In the genomic region with DNA sequence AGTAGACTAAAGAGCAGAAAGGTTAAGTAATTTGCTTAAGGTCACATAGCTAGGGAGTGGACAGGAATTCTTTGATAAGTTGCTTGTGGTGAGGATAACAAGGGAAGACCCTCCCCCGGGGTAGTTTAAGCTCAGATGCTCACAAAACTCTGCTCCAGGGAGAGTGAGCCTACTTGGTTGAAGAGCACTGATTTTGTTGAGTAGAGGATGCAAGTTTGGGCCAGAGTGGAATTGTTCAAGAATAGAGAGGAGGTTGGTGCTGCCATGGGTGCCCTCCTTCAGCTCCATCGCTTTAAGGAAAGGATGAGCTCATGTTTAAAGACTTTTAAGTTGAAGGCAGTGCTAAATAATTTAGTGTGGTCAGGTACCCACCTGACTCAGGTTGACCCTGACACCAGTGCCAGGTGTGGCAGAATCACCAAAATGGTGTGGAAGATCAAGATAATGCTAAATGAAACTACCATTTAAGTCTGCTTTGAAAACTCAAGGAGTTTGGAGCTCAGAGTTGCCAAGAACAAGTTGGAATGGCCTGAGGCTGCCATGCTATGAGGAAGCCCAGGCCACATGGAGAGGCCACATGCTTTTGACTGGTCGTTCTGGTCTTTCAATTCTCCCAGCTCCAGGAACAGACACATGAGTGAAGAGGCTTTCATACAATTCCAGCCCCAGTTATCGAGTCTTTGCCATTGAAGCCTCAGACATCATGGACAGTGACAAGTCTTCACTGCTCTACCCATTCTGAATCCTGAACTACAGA, we compare ENCODE assay signal across 38 cellular contexts. TPM values are rescaled to one million over a fixed set of nuclear protein-coding genes. Genes with fewer than 3 reads are reported as not detected.
"Had no signal": no experiment of that assay in that cellular context is flagged by ENCODE, and none has a peak within 500 bp of the region (broad histone marks: within the 10 kb centered on the region; RNA-seq: fewer than 3 reads in every experiment).

No MANE protein-coding gene starts in this region.

- DNase-seq: activated B cell treated with CpG ODN at 0.5 μM for 24 hours; activated CD4-positive, alpha-beta memory T cell treated with anti-CD3 and anti-CD28 coated beads for 36 hours; activated CD4-positive, alpha-beta T cell treated with anti-CD3 and anti-CD28 coated beads for 4 hours; activated CD4-positive, alpha-beta T cell treated with anti-CD3 and anti-CD28 coated beads, Interleukin-2, amount 10 ng/mL, durations not matched to agents 24 days and 14 days; activated CD4-positive, alpha-beta T cell treated with anti-CD3 and anti-CD28 coated beads, Interleukin-2, amount 50 U/mL, for 1 hour; activated CD4-positive, alpha-beta T cell treated with anti-CD3 and anti-CD28 coated beads, Interleukin-2, amount 50 U/mL, for 4 hours; activated CD4-positive, CD25-positive, alpha-beta regulatory T cell treated with anti-CD3 and anti-CD28 coated beads, Interleukin-2, amount 50 U/mL, for 72 hours; activated CD8-positive, alpha-beta memory T cell treated with anti-CD3 and anti-CD28 coated beads, Interleukin-2, amount 50 U/mL, for 4 hours; activated CD8-positive, alpha-beta T cell treated with anti-CD3 and anti-CD28 coated beads for 36 hours; activated effector memory CD4-positive, alpha-beta T cell treated with anti-CD3 and anti-CD28 coated beads, Interleukin-2, amount 50 U/mL, for 16 hours; activated gamma-delta T cell treated with Interleukin-2 at 50 U/mL for 16 hours; activated naive CD4-positive, alpha-beta T cell; activated naive CD4-positive, alpha-beta T cell treated with anti-CD3 and anti-CD28 coated beads for 36 hours; activated naive CD4-positive, alpha-beta T cell treated with anti-CD3 and anti-CD28 coated beads, Interleukin-2, amount 50 U/mL, for 16 hours; activated naive CD8-positive, alpha-beta T cell treated with anti-CD3 and anti-CD28 coated beads for 36 hours; activated T-cell treated with anti-CD3 and anti-CD28 coated beads for 4 hours; activated T-cell treated with anti-CD3 and anti-CD28 coated beads, Interleukin-2, amount 50 U/mL, for 1 hour; activated T-cell treated with anti-CD3 and anti-CD28 coated beads, Interleukin-2, amount 50 U/mL, for 4 hours; activated T-cell treated with anti-CD3 and anti-CD28 coated beads, Interleukin-2, amount 50 U/mL, for 72 hours; adrenal gland; amniotic stem cell; aorta; body of pancreas; brain microvascular endothelial cell; central memory CD4-positive, alpha-beta T cell; T-helper 2 cell; T-helper 9 cell had no signal

- H3K9me3 ChIP-seq: adrenal gland had no signal

- H3K27me3 ChIP-seq: body of pancreas, brain microvascular endothelial cell had no signal

- FAIRE-seq: astrocyte, colon, TTC549 had no signal

- H3K27ac Mint-ChIP-seq: activated B cell treated with CpG ODN at 0.5 μM for 24 hours; activated CD4-positive, alpha-beta memory T cell treated with anti-CD3 and anti-CD28 coated beads for 36 hours; activated CD4-positive, alpha-beta T cell treated with anti-CD3 and anti-CD28 coated beads, Interleukin-2, amount 10 ng/mL, durations not matched to agents 24 days and 14 days; activated CD8-positive, alpha-beta T cell treated with anti-CD3 and anti-CD28 coated beads for 36 hours; activated naive CD4-positive, alpha-beta T cell treated with anti-CD3 and anti-CD28 coated beads for 36 hours; activated naive CD4-positive, alpha-beta T cell treated with anti-CD3 and anti-CD28 coated beads, Interleukin-2, amount 50 U/mL, for 72 hours; activated naive CD8-positive, alpha-beta T cell treated with anti-CD3 and anti-CD28 coated beads for 36 hours; activated T-cell treated with anti-CD3 and anti-CD28 coated beads, Interleukin-2, amount 50 U/mL, for 72 hours; activated T-helper 1 cell treated with anti-CD3 and anti-CD28 coated beads, Interleukin-12 subunit alpha, Interleukin-12 subunit beta, Interleukin-2, Interleukin-4 antibody, amounts not matched to agents 30 ng/mL and 10 ng/mL and 1 ng/mL, durations not matched to agents 14 hours and 24 hours and 36 hours; activated T-helper 17 cell treated with anti-CD3 and anti-CD28 coated beads, Interleukin-2, amount 50 U/mL, for 72 hours; T-helper 2 cell treated with Interferon-gamma antibody and Interleukin-4, amounts not matched to agents 5 μg/mL and 100 μg/mL, for 36 hours had no signal

- ATAC-seq: activated CD8-positive, alpha-beta T cell treated with anti-CD3 and anti-CD28 coated beads for 36 hours; activated naive CD4-positive, alpha-beta T cell treated with anti-CD3 and anti-CD28 coated beads, Interleukin-2, amount 50 U/mL, for 72 hours; activated T-cell treated with anti-CD3 and anti-CD28 coated beads, Interleukin-2, amount 50 U/mL, for 4 hours; activated T-cell treated with anti-CD3 and anti-CD28 coated beads, Interleukin-2, amount 50 U/mL, for 72 hours; activated T-helper 17 cell treated with anti-CD3 and anti-CD28 coated beads, Interleukin-2, amount 50 U/mL, for 72 hours; body of pancreas had no signal

- H3K36me3 ChIP-seq: adrenal gland, brain microvascular endothelial cell, breast epithelium had no signal

- H3K4me3 Mint-ChIP-seq: activated B cell treated with CpG ODN at 0.5 μM for 24 hours; activated CD4-positive, alpha-beta memory T cell treated with anti-CD3 and anti-CD28 coated beads for 36 hours; activated CD4-positive, alpha-beta T cell treated with anti-CD3 and anti-CD28 coated beads, Interleukin-2, amount 10 ng/mL, durations not matched to agents 24 days and 14 days; activated CD8-positive, alpha-beta T cell treated with anti-CD3 and anti-CD28 coated beads for 36 hours; activated naive CD4-positive, alpha-beta T cell treated with anti-CD3 and anti-CD28 coated beads for 36 hours; activated naive CD8-positive, alpha-beta T cell treated with anti-CD3 and anti-CD28 coated beads for 36 hours; activated T-cell treated with anti-CD3 and anti-CD28 coated beads, Interleukin-2, amount 50 U/mL, for 4 hours; activated T-cell treated with anti-CD3 and anti-CD28 coated beads, Interleukin-2, amount 50 U/mL, for 72 hours; activated T-helper 1 cell treated with anti-CD3 and anti-CD28 coated beads, Interleukin-12 subunit alpha, Interleukin-12 subunit beta, Interleukin-2, Interleukin-4 antibody, amounts not matched to agents 30 ng/mL and 10 ng/mL and 1 ng/mL, durations not matched to agents 14 hours and 24 hours and 36 hours; activated T-helper 17 cell treated with anti-CD3 and anti-CD28 coated beads, Interleukin-2, amount 50 U/mL, for 72 hours; T-helper 2 cell treated with Interferon-gamma antibody and Interleukin-4, amounts not matched to agents 5 μg/mL and 100 μg/mL, for 36 hours had no signal

- H3K4me1 Mint-ChIP-seq: activated B cell treated with CpG ODN at 0.5 μM for 24 hours; activated CD4-positive, alpha-beta T cell treated with anti-CD3 and anti-CD28 coated beads, Interleukin-2, amount 10 ng/mL, durations not matched to agents 24 days and 14 days; activated naive CD8-positive, alpha-beta T cell treated with anti-CD3 and anti-CD28 coated beads for 36 hours; activated T-helper 17 cell treated with anti-CD3 and anti-CD28 coated beads, Interleukin-2, amount 50 U/mL, for 72 hours had no signal

- H3K4me1 ChIP-seq: adrenal gland, body of pancreas, breast epithelium had no signal

- H3K27ac ChIP-seq: adrenal gland, body of pancreas, brain microvascular endothelial cell, breast epithelium, VCaP had no signal

- H3K4me3 ChIP-seq: adrenal gland, body of pancreas, breast epithelium had no signal

- H3K36me3 Mint-ChIP-seq: activated CD4-positive, alpha-beta memory T cell treated with anti-CD3 and anti-CD28 coated beads for 36 hours had no signal

- H3K9me3 Mint-ChIP-seq: activated CD4-positive, alpha-beta T cell treated with anti-CD3 and anti-CD28 coated beads, Interleukin-2, amount 10 ng/mL, durations not matched to agents 24 days and 14 days; activated T-helper 1 cell treated with anti-CD3 and anti-CD28 coated beads, Interleukin-12 subunit alpha, Interleukin-12 subunit beta, Interleukin-2, Interleukin-4 antibody, amounts not matched to agents 30 ng/mL and 10 ng/mL and 1 ng/mL, durations not matched to agents 14 hours and 24 hours and 36 hours had no signal

RNA-seq across cellular contexts. Expression of a gene that starts 8.0 kb away (rescaled TPM):
- total RNA-seq: activated B cell treated with CpG ODN at 0.5 μM for 24 hours; activated CD4-positive, alpha-beta memory T cell treated with anti-CD3 and anti-CD28 coated beads for 36 hours; activated CD8-positive, alpha-beta memory T cell treated with anti-CD3 and anti-CD28 coated beads for 36 hours; activated naive CD4-positive, alpha-beta T cell treated with anti-CD3 and anti-CD28 coated beads for 36 hours; activated T-cell treated with anti-CD3 and anti-CD28 coated beads, Interleukin-2, amount 50 U/mL, for 72 hours; activated T-helper 17 cell treated with anti-CD3 and anti-CD28 coated beads, Interleukin-2, amount 50 U/mL, for 72 hours; astrocyte; body of pancreas had no signal
- polyA plus RNA-seq: aorta had no signal

RNA-seq across cellular contexts. Expression of a gene that starts 57.5 kb away (rescaled TPM):
- total RNA-seq: activated B cell treated with CpG ODN at 0.5 μM for 24 hours; activated CD4-positive, alpha-beta memory T cell treated with anti-CD3 and anti-CD28 coated beads for 36 hours; activated CD4-positive, alpha-beta T cell treated with anti-CD3 and anti-CD28 coated beads, Interleukin-2, amount 10 ng/mL, durations not matched to agents 24 days and 14 days; activated CD8-positive, alpha-beta memory T cell treated with anti-CD3 and anti-CD28 coated beads for 36 hours; activated CD8-positive, alpha-beta T cell treated with anti-CD3 and anti-CD28 coated beads for 36 hours; activated naive CD4-positive, alpha-beta T cell treated with anti-CD3 and anti-CD28 coated beads for 36 hours; activated naive CD4-positive, alpha-beta T cell treated with anti-CD3 and anti-CD28 coated beads, Interleukin-2, amount 50 U/mL, for 72 hours; activated naive CD8-positive, alpha-beta T cell treated with anti-CD3 and anti-CD28 coated beads for 36 hours; activated T-cell treated with anti-CD3 and anti-CD28 coated beads, Interleukin-2, amount 50 U/mL, for 4 hours; activated T-cell treated with anti-CD3 and anti-CD28 coated beads, Interleukin-2, amount 50 U/mL, for 72 hours; activated T-helper 1 cell treated with anti-CD3 and anti-CD28 coated beads, Interleukin-12 subunit alpha, Interleukin-12 subunit beta, Interleukin-2, Interleukin-4 antibody, amounts not matched to agents 30 ng/mL and 10 ng/mL and 1 ng/mL, durations not matched to agents 14 hours and 24 hours and 36 hours; activated T-helper 17 cell treated with anti-CD3 and anti-CD28 coated beads, Interleukin-2, amount 50 U/mL, for 72 hours; adrenal gland; aorta; astrocyte; breast epithelium; cardiac septum had no signal
- polyA plus RNA-seq: adrenal gland, aorta had no signal
